15 cellular contexts compared by ENCODE assay signal in genomic region chr9:124392254-124392653, GRCh38. TPM values are rescaled to one million over a fixed set of nuclear protein-coding genes. Genes with fewer than 3 reads are reported as not detected.
DNase-seq lines count a peak whose midpoint lies in the region; ATAC-seq and TF ChIP-seq lines count a peak whose summit lies in the region.
"Had no signal": no experiment of that assay in that cellular context is flagged by ENCODE, and none has a peak within 500 bp of the region (broad histone marks: within the 10 kb centered on the region; RNA-seq: fewer than 3 reads in every experiment).

No MANE protein-coding gene starts in this region.

- H3K4me1 ChIP-seq in SJSA1 (replicated peaks) (peaks cover 63% of the 10 kb centered on the region), heart left ventricle (peaks cover 0 to 84% (median 40%) of the 10 kb centered on the region in 12 donors), thymus (ENCODE audit: control insufficient read depth, insufficient read depth, low read length) (no peaks in the 10 kb centered on the region)

- H3K9me3 ChIP-seq in SJSA1 (replicated peaks) (no peaks in the 10 kb centered on the region), heart left ventricle (no peaks in the 10 kb centered on the region), thymus (ENCODE audit: control insufficient read depth) (no peaks in the 10 kb centered on the region)
- H3K9me3 ChIP-seq: pancreas had no signal

- H3K36me3 ChIP-seq in SJSA1 (peaks cover 45% of the 10 kb centered on the region), heart left ventricle (peaks cover 0 to 38% (median 17%) of the 10 kb centered on the region in 9 donors), thymus (ENCODE audit: control insufficient read depth, insufficient read depth) (no peaks in the 10 kb centered on the region)

- no peak for TF ChIP-seq CTCF in heart left ventricle (IDR thresholded peaks at IDR 0.05)

- peak in 3 of 4 donors; percentile 40 to 53 (median 46) for ATAC-seq in heart left ventricle
- no peak for ATAC-seq in HG02642 (IDR thresholded peaks at IDR 0.05; ENCODE audit: poor library complexity, unreplicated experiment)
- ATAC-seq in GM19395 (IDR thresholded peaks at IDR 0.05; ENCODE audit: unreplicated experiment): no peak

- DNase-seq in NCI-H510A treated with DMSO at 0.1 percent for 48 hours (lab: John Stamatoyannopoulos, UW): peak; percentile 41
- DNase-seq in NCI-H510A (lab: John Stamatoyannopoulos, UW): no peak
- peak in 1 of 2 experiments; percentile 6 for DNase-seq in SJSA1 (ENCODE audit: low read depth in 1 of 2, low spot score in 2 of 2)
- peak in 3 of 5 donors; percentile 49 to 66 (median 62) for DNase-seq in heart left ventricle
- DNase-seq in cerebellar nuclear complex (lab: John Stamatoyannopoulos, UW): no peak
- DNase-seq: activated CD4-positive, alpha-beta T cell treated with anti-CD3 and anti-CD28 coated beads for 1 hour; activated effector memory CD4-positive, alpha-beta T cell treated with anti-CD3 and anti-CD28 coated beads, Interleukin-2, amount 50 U/mL, for 16 hours; left cardiac atrium; NCI-H2107; pancreas; stimulated activated CD4-positive, alpha-beta T cell treated with anti-CD3 and anti-CD28 coated beads, Interleukin-4, amount 100 ng/mL, for 1 hour; stimulated activated naive CD8-positive, alpha-beta T cell treated with anti-CD3 and anti-CD28 coated beads, Interleukin-15, Interleukin-2, amounts not matched to agents 100 U/mL and 50 U/mL, for 24 hours had no signal

- no peak overlapping the region for H3K4me3 ChIP-seq in SJSA1
- no peak overlapping the region for H3K4me3 ChIP-seq in heart left ventricle
- no peak overlapping the region for H3K4me3 ChIP-seq in thymus (ENCODE audit: low read length)
- H3K4me3 ChIP-seq: pancreas had no signal

- no peaks in the 10 kb centered on the region for H3K27me3 ChIP-seq in SJSA1 (replicated peaks)
- no peaks in the 10 kb centered on the region for H3K27me3 ChIP-seq in heart left ventricle
- no peaks in the 10 kb centered on the region for H3K27me3 ChIP-seq in thymus (ENCODE audit: control insufficient read depth, insufficient read depth)
- H3K27me3 ChIP-seq: pancreas had no signal

- peak overlapping the region; percentile 8; the same call in 1 of the 2 replicates for H3K27ac ChIP-seq in SJSA1
- H3K27ac ChIP-seq in heart left ventricle: no peak overlapping the region
- H3K27ac ChIP-seq in thymus (ENCODE audit: low read depth): peak overlapping the region; percentile 47
- H3K27ac ChIP-seq: pancreas had no signal

- 78 to 89% (median 81%) methylated on average over 10 of the region's 10 CpGs for WGBS in heart left ventricle, 4 donors
- WGBS in thymus: 95% methylated on average over 10 of the region's 10 CpGs

- TF ChIP-seq POLR2A in heart left ventricle (IDR thresholded peaks at IDR 0.05): no peak

- intact Hi-C loops in heart left ventricle (cut with DNase I): loop anchor here in 5 of 10 donors (5.0 to 10.0 kb wide), 2 partner anchors 267 to 270 kb away; no protein-coding TSS in a partner anchor

RNA-seq across cellular contexts. Expression of gene PSMB7, which starts 23.0 kb away (rescaled TPM):
- 141 and 301 TPM in 2 replicates for total RNA-seq in SJSA1 (2014; rRNA removed; shearing (Covaris generic))
- 100 to 1,000 TPM; 149 to 273 (median 163) TPM for total RNA-seq in heart left ventricle
- polyA plus RNA-seq in heart left ventricle (100 to 1,000 TPM; 250 to 281 TPM), thymus (132 TPM)

RNA-seq across cellular contexts. Expression of gene ADGRD2, which starts 58.0 kb away (rescaled TPM):
- total RNA-seq in SJSA1 (2014; rRNA removed; shearing (Covaris generic)): not detected in 2 replicates
- not detected for total RNA-seq in heart left ventricle
- not detected for polyA plus RNA-seq in heart left ventricle
- polyA plus RNA-seq in thymus: 0.50 TPM
- total RNA-seq: left cardiac atrium, pancreas had no signal

Comparison
In these comparisons a context has a peak if more than half of its experiments do, and no peak if none do; other contexts are left out.
1. DNase-seq: peak in NCI-H510A treated with DMSO at 0.1 percent for 48 hours (single experiment) and heart left ventricle (3 of 5); none in NCI-H510A (single experiment) and cerebellar nuclear complex (0 of 2).
2. H3K27ac ChIP-seq: peak in SJSA1 (single experiment) and thymus (single experiment); none in heart left ventricle (0 of 12).
3. ATAC-seq: peak in heart left ventricle (3 of 4); none in HG02642 (single experiment) and GM19395 (single experiment).